ENCODE assay signal across 28 cellular contexts in genomic region chr5:139743804-139744203, GRCh38. TPM values are rescaled to one million over a fixed set of nuclear protein-coding genes. Genes with fewer than 3 reads are reported as not detected.
DNase-seq lines count a peak whose midpoint lies in the region; ATAC-seq, FAIRE-seq and TF ChIP-seq lines count a peak whose summit lies in the region.
"Had no signal": no experiment of that assay in that cellular context is flagged by ENCODE, and none has a peak within 500 bp of the region (broad histone marks: within the 10 kb centered on the region; RNA-seq: fewer than 3 reads in every experiment).

No MANE protein-coding gene starts in this region.

- H3K4me3 ChIP-seq in WERI-Rb-1 (ENCODE audit: low read depth, low read length): no peak overlapping the region
- H3K4me3 ChIP-seq in H1 (ENCODE audit: extremely low read depth in 1 of 4, insufficient read depth in 2 of 4, low read depth in 3 of 4, low read length in 4 of 4): no peak overlapping the region
- H3K4me3 ChIP-seq: colonic mucosa, GM12878, left ventricle myocardium inferior, ovary, SJSA1, skin epidermis, thyroid gland had no signal

- H3K4me2 ChIP-seq in H1 (ENCODE audit: insufficient read depth in 1 of 2, low read depth in 2 of 2, low read length in 2 of 2): no peak overlapping the region

- H3K9me3 ChIP-seq in WERI-Rb-1 (ENCODE audit: severe bottlenecking) (no peaks in the 10 kb centered on the region), H1 (ENCODE audit: insufficient read depth in 2 of 2, low read depth in 1 of 2, low read length in 1 of 2) (no peaks in the 10 kb centered on the region)
- H3K9me3 ChIP-seq: colonic mucosa, left ventricle myocardium inferior, ovary, thyroid gland had no signal

- no peak overlapping the region for H4K91ac ChIP-seq in H1 (replicated peaks; ENCODE audit: insufficient read length, low read length)

- no peak for FAIRE-seq in H1 (lab: Jason Lieb, UNC)
- FAIRE-seq: islet of Langerhans had no signal

- H4K5ac ChIP-seq in H1 (ENCODE audit: insufficient read length, low read depth, low read length): no peak overlapping the region

- CTCF ChIA-PET in H1 (lab: Charles Lee; ENCODE audit: partially characterized antibody): interaction anchor here (0.8 to 8.4 kb wide), 10 partner anchors 10 to 108 kb away, joined by 3 to 81 read pairs (median 5); no protein-coding TSS in a partner anchor

- H3K27ac ChIP-seq in WERI-Rb-1 (peak overlapping the region; percentile 99), H1 (ENCODE audit: low read depth, low read length) (no peak overlapping the region)
- H3K27ac ChIP-seq: colonic mucosa, left ventricle myocardium inferior, ovary, thyroid gland, VCaP had no signal

- peaks cover 3 to 45% (median 35%) of the 10 kb centered on the region in 4 experiments for H3K4me1 ChIP-seq in H1 (replicated peaks in 1 of 4; ENCODE audit: control insufficient read depth in 3 of 4, insufficient read depth in 4 of 4, low read length in 3 of 4)

- H2AK5ac ChIP-seq in H1 (ENCODE audit: low read depth, low read length): no peak overlapping the region

- no peak for TF ChIP-seq EP300 in H1 (IDR thresholded peaks at IDR 0.05; ENCODE audit: borderline replicate concordance in 1 of 2, low read depth in 2 of 2, low read length in 2 of 2)

- no peaks in the 10 kb centered on the region for H3K9me3 Mint-ChIP-seq in neural crest cell
- H3K9me3 Mint-ChIP-seq in stimulated activated naive CD8-positive, alpha-beta T cell treated with anti-CD3 and anti-CD28 coated beads, Interleukin-15, amount 100 ng/mL, for 72 hours: no peaks in the 10 kb centered on the region
- H3K9me3 Mint-ChIP-seq: activated naive CD4-positive, alpha-beta T cell treated with anti-CD3 and anti-CD28 coated beads, Interleukin-2, amount 50 U/mL, for 24 hours; naive thymus-derived CD4-positive, alpha-beta T cell had no signal

- 0 out of 2 replicates have a peak overlapping the region, but pooled peaks have one; percentile 60 for H2BK12ac ChIP-seq in H1 (ENCODE audit: low read depth, low read length)

- peaks cover 0 to 3% of the 10 kb centered on the region in 2 experiments for H4K20me1 ChIP-seq in H1 (replicated peaks in 1 of 2; ENCODE audit: control insufficient read depth in 1 of 2, insufficient read depth in 2 of 2, low read length in 2 of 2)

- H3K23me2 ChIP-seq in H1 (ENCODE audit: low read depth, low read length): peaks cover 25% of the 10 kb centered on the region; the same call in 1 of the 2 replicates

- no peak for TF ChIP-seq POLR2A in H1 (IDR thresholded peaks at IDR 0.05; ENCODE audit: control extremely low read depth in 1 of 2, low read depth in 2 of 2, low read length in 2 of 2)

- peak overlapping the region; percentile 72; the same call in 1 of the 2 replicates for H2BK15ac ChIP-seq in H1 (ENCODE audit: low read length)

- POLR2A ChIA-PET in H1 (lab: Charles Lee; ENCODE audit: partially characterized antibody): interaction anchor here (1.1 to 7.7 kb wide), 4 partner anchors 10 to 108 kb away, joined by 4 to 76 read pairs (median 6); no protein-coding TSS in a partner anchor

- H3K27me3 Mint-ChIP-seq in neural crest cell (ENCODE audit: low read depth): peaks cover 23% of the 10 kb centered on the region
- peaks cover 9% of the 10 kb centered on the region for H3K27me3 Mint-ChIP-seq in stimulated activated naive CD8-positive, alpha-beta T cell treated with anti-CD3 and anti-CD28 coated beads, Interleukin-15, amount 100 ng/mL, for 72 hours

- H4K8ac ChIP-seq in H1 (ENCODE audit: extremely low read depth, insufficient read depth, low read length): peak overlapping the region; percentile 5; the same call in 1 of the 2 replicates

- no peak for TF ChIP-seq RAD21 in H1 (IDR thresholded peaks at IDR 0.05 in 1 of 2, conservative IDR thresholded peaks at IDR 0.05 in 1 of 2; ENCODE audit: low read depth in 2 of 2, low read length in 2 of 2)

- no peak overlapping the region for H3K4me3 Mint-ChIP-seq in neural crest cell
- no peak overlapping the region for H3K4me3 Mint-ChIP-seq in stimulated activated naive CD8-positive, alpha-beta T cell treated with anti-CD3 and anti-CD28 coated beads, Interleukin-15, amount 100 ng/mL, for 72 hours
- H3K4me3 Mint-ChIP-seq: activated naive CD4-positive, alpha-beta T cell treated with anti-CD3 and anti-CD28 coated beads, Interleukin-2, amount 50 U/mL, for 24 hours; naive thymus-derived CD4-positive, alpha-beta T cell had no signal

- no peak overlapping the region for H2BK120ac ChIP-seq in H1 (replicated peaks; ENCODE audit: low read depth, low read length)

- no peaks in the 10 kb centered on the region for H3K36me3 Mint-ChIP-seq in neural crest cell (ENCODE audit: low read depth)
- H3K36me3 Mint-ChIP-seq: activated naive CD4-positive, alpha-beta T cell treated with anti-CD3 and anti-CD28 coated beads, Interleukin-2, amount 50 U/mL, for 24 hours had no signal

- H3K36me3 ChIP-seq in WERI-Rb-1: no peaks in the 10 kb centered on the region
- H3K36me3 ChIP-seq in H1 (ENCODE audit: control insufficient read depth in 2 of 4, insufficient read depth in 4 of 4, low read length in 3 of 4): no peaks in the 10 kb centered on the region
- H3K36me3 ChIP-seq: colonic mucosa, left ventricle myocardium inferior, ovary, SJSA1, thyroid gland had no signal

- peak overlapping the region; percentile 86; the same call in 1 of the 2 replicates for H2BK20ac ChIP-seq in H1 (ENCODE audit: low read length)

- WGBS in H1 (ENCODE audit: extremely low coverage in 1 of 2, insufficient coverage in 1 of 2, insufficient read length in 1 of 2, insufficient replicate concordance in 2 of 2, low coverage in 1 of 2, low lambda C conversion rate in 2 of 2, missing lambda C conversion rate in 1 of 2), 2 experiments: 79% methylated on average over 2 of the region's 2 CpGs; no CpG with 5 or more reads in 1 of the 2 experiments

- H3K27me3 ChIP-seq in WERI-Rb-1 (ENCODE audit: insufficient read depth, low read depth, severe bottlenecking) (no peaks in the 10 kb centered on the region), H1 (replicated peaks in 1 of 4; ENCODE audit: control insufficient read depth in 3 of 4, extremely low read depth in 1 of 4, insufficient read depth in 3 of 4, low read length in 3 of 4) (peaks cover 16 to 30% (median 25%) of the 10 kb centered on the region in 4 experiments)
- H3K27me3 ChIP-seq: ovary, SJSA1, thyroid gland had no signal

- no peak overlapping the region for H3K56ac ChIP-seq in H1 (replicated peaks; ENCODE audit: insufficient read length, low read depth, low read length)

- no peaks in the 10 kb centered on the region for H3K79me1 ChIP-seq in H1 (ENCODE audit: low read depth, low read length)

- H3K18ac ChIP-seq in H1 (ENCODE audit: extremely low read depth, low read length): no peak overlapping the region

- no peak overlapping the region for H3K4ac ChIP-seq in H1 (replicated peaks; ENCODE audit: insufficient read length, low read depth, low read length)

- peaks cover 67% of the 10 kb centered on the region for H3K4me1 Mint-ChIP-seq in neural crest cell
- H3K4me1 Mint-ChIP-seq in stimulated activated naive CD8-positive, alpha-beta T cell treated with anti-CD3 and anti-CD28 coated beads, Interleukin-15, amount 100 ng/mL, for 72 hours: peaks cover 52% of the 10 kb centered on the region

- H3K27ac Mint-ChIP-seq in neural crest cell (ENCODE audit: unreplicated experiment): peak overlapping the region; percentile 78
- no peak overlapping the region for H3K27ac Mint-ChIP-seq in stimulated activated naive CD8-positive, alpha-beta T cell treated with anti-CD3 and anti-CD28 coated beads, Interleukin-15, amount 100 ng/mL, for 72 hours
- H3K27ac Mint-ChIP-seq: activated naive CD4-positive, alpha-beta T cell treated with anti-CD3 and anti-CD28 coated beads, Interleukin-2, amount 50 U/mL, for 24 hours had no signal

- no peak overlapping the region for H2AFZ ChIP-seq in H1 (ENCODE audit: low read length)

- DNase-seq in WERI-Rb-1 (no peak), H1 (ENCODE audit: low read depth in 1 of 2, low spot score in 2 of 2) (no peak), neural crest cell (ENCODE audit: low read depth, low spot score) (no peak), NOMO-1 treated with dmso at 0.1 percent for 144 hours (lab: John Stamatoyannopoulos, UW; ENCODE audit: unreplicated experiment) (no peak), GM19240 (ENCODE audit: insufficient read length, low spot score) (no peak)
- no peak for DNase-seq in stimulated activated naive CD8-positive, alpha-beta T cell treated with anti-CD3 and anti-CD28 coated beads, Interleukin-15, amount 100 ng/mL, for 72 hours
- DNase-seq: activated CD4-positive, alpha-beta T cell treated with anti-CD3 and anti-CD28 coated beads for 48 hours; colonic mucosa; COR-L47; effector memory CD4-positive, alpha-beta T cell; HCEC 1CT; left ventricle myocardium inferior; naive thymus-derived CD4-positive, alpha-beta T cell; NCI-H774; ovary; stimulated activated naive CD8-positive, alpha-beta T cell treated with anti-CD3 and anti-CD28 coated beads, Interleukin-15, Interleukin-2, amounts not matched to agents 100 U/mL and 50 U/mL, for 24 hours; T1000; thyroid gland had no signal

- TF ChIP-seq CTCF in WERI-Rb-1 (IDR thresholded peaks at IDR 0.05; ENCODE audit: low read depth, low read length) (no peak), H1 (IDR thresholded peaks at IDR 0.05; ENCODE audit: control extremely low read depth in 1 of 3, insufficient read depth in 1 of 3, low read depth in 1 of 3, low read length in 3 of 3) (no peak), neural crest cell (conservative IDR thresholded peaks at IDR 0.05) (no peak)

- ATAC-seq in HG02623 (IDR thresholded peaks at IDR 0.05; ENCODE audit: unreplicated experiment): no peak
- ATAC-seq in stimulated activated naive CD8-positive, alpha-beta T cell treated with anti-CD3 and anti-CD28 coated beads, Interleukin-15, amount 100 ng/mL, for 72 hours: no peak
- ATAC-seq: GM12878; naive thymus-derived CD4-positive, alpha-beta T cell; stimulated activated naive CD8-positive, alpha-beta T cell treated with anti-CD3 and anti-CD28 coated beads, Interleukin-15, Interleukin-2, amounts not matched to agents 100 U/mL and 50 U/mL, for 24 hours had no signal

- H3K23ac ChIP-seq in H1 (ENCODE audit: insufficient read length): no peak overlapping the region

- H3K79me2 ChIP-seq in H1 (ENCODE audit: control insufficient read depth in 1 of 2, insufficient read depth in 2 of 2, low read length in 2 of 2): no peaks in the 10 kb centered on the region

- no peak overlapping the region for H2BK5ac ChIP-seq in H1 (ENCODE audit: low read depth, low read length)

- no peak overlapping the region for H3K9ac ChIP-seq in H1 (replicated peaks in 1 of 4; ENCODE audit: extremely low read depth in 1 of 4, low read depth in 3 of 4, low read length in 3 of 4)

- no peak overlapping the region for H3K14ac ChIP-seq in H1 (ENCODE audit: insufficient read length)

RNA-seq across cellular contexts. Expression of gene PSD2, which starts 51.8 kb away (rescaled TPM):
- 0.06 and 0.13 TPM in 2 replicates for total RNA-seq in H1 (2021; fragmentation: NEBNext Ultra II Directional; extraction: Animal tissue kit (Norgen Biotek cat#: 25700))
- 0.14 and 0.25 TPM in 2 replicates for polyA plus RNA-seq in H1 (2011; rRNA removed)
- polyA plus RNA-seq in H1 (2011; cell fraction: cytosol; rRNA removed): 0.23 TPM
- polyA plus RNA-seq in H1 (2011; cell fraction: nucleus; rRNA removed): 0.48 TPM
- 0.09 to 0.24 TPM (median 0.15 TPM) in 4 replicates for polyA plus RNA-seq in H1 (2012, experiment 1 of 2)
- 0.14 TPM for polyA plus RNA-seq in H1 (2012, experiment 2 of 2)
- polyA plus RNA-seq in H1 (2013, experiment 1 of 2): 0.06 TPM
- 0.09 TPM for polyA plus RNA-seq in H1 (2013, experiment 2 of 2)
- polyA minus RNA-seq in H1 (2011; rRNA and poly(A)+ RNA removed): 0.17 TPM in 1 of 2 replicates, not detected in the other
- polyA minus RNA-seq in H1 (2011; cell fraction: cytosol; rRNA and poly(A)+ RNA removed): not detected
- 0.20 TPM for polyA minus RNA-seq in H1 (2011; cell fraction: nucleus; rRNA and poly(A)+ RNA removed)
- total RNA-seq in neural crest cell: 0.66 and 0.68 TPM in 2 replicates
- total RNA-seq: epithelial cell of proximal tubule, GM12878, left ventricle myocardium inferior, mesenteric fat pad had no signal
- polyA plus RNA-seq: AG04450; naive thymus-derived CD4-positive, alpha-beta T cell had no signal
